Comparison of ENCODE assay signal across 15 cellular contexts in genomic region chr4:93084599-93085305, GRCh38.
DNase-seq lines count a peak whose midpoint lies in the region; TF ChIP-seq lines count a peak whose summit lies in the region.
"Had no signal": no experiment of that assay in that cellular context is flagged by ENCODE, and none has a peak within 500 bp of the region (broad histone marks: within the 10 kb centered on the region; RNA-seq: fewer than 3 reads in every experiment).

No MANE protein-coding gene starts in this region.

- no peak for TF ChIP-seq CTCF in BE2C (IDR thresholded peaks at IDR 0.05; ENCODE audit: low read depth, low read length)
- TF ChIP-seq CTCF in glutamatergic neuron (IDR thresholded peaks at IDR 0.05; ENCODE audit: partially characterized antibody, unreplicated experiment) = no peak
- TF ChIP-seq CTCF in mesothelial cell of epicardium (IDR thresholded peaks at IDR 0.05; ENCODE audit: unreplicated experiment) = no peak

- intact Hi-C loops in activated T-helper 1 cell treated with anti-CD3 and anti-CD28 coated beads, Interleukin-12 subunit alpha, Interleukin-12 subunit beta, Interleukin-2, Interleukin-4 antibody, amounts not matched to agents 30 ng/mL and 10 ng/mL and 1 ng/mL, durations not matched to agents 14 hours and 24 hours and 36 hours (cut with micrococcal nuclease) = no loop called here

- no peaks in the 10 kb centered on the region for H3K9me3 ChIP-seq in BE2C

- no peaks in the 10 kb centered on the region for H3K27me3 ChIP-seq in BE2C

- DNase-seq in BE2C = peak; percentile 3
- peak; percentile 57 for DNase-seq in NCI-H446 treated with DMSO at 0.1 percent for 48 hours (lab: John Stamatoyannopoulos, UW)
- peak; percentile 18 for DNase-seq in glutamatergic neuron
- DNase-seq in mesothelial cell of epicardium (ENCODE audit: low spot score in 2 of 2, unreplicated experiment in 2 of 2) = no peak
- DNase-seq in activated T-helper 1 cell treated with anti-CD3 and anti-CD28 coated beads, Interleukin-12 subunit alpha, Interleukin-12 subunit beta, Interleukin-2, Interleukin-4 antibody, amounts not matched to agents 30 ng/mL and 10 ng/mL and 1 ng/mL, durations not matched to agents 14 hours and 24 hours and 36 hours (ENCODE audit: low spot score) = no peak
- DNase-seq in G401 (ENCODE audit: low spot score) = no peak
- no peak for DNase-seq in COLO668 (lab: John Stamatoyannopoulos, UW; ENCODE audit: unreplicated experiment)
- no peak for DNase-seq in NCI-H226
- DNase-seq: 8988T, C1 segment of cervical spinal cord, NCI-H1092, NCI-H2107, NCI-H82, Right ventricle myocardium superior had no signal

- peaks cover 2% of the 10 kb centered on the region for H3K4me1 Mint-ChIP-seq in glutamatergic neuron (ENCODE audit: low read depth, unreplicated experiment)
- H3K4me1 Mint-ChIP-seq in mesothelial cell of epicardium = peaks cover 34% of the 10 kb centered on the region
- H3K4me1 Mint-ChIP-seq in activated T-helper 1 cell treated with anti-CD3 and anti-CD28 coated beads, Interleukin-12 subunit alpha, Interleukin-12 subunit beta, Interleukin-2, Interleukin-4 antibody, amounts not matched to agents 30 ng/mL and 10 ng/mL and 1 ng/mL, durations not matched to agents 14 hours and 24 hours and 36 hours (ENCODE audit: low read depth) = no peaks in the 10 kb centered on the region

- H3K27me3 Mint-ChIP-seq in glutamatergic neuron (ENCODE audit: unreplicated experiment) (peaks cover 2% of the 10 kb centered on the region), mesothelial cell of epicardium (ENCODE audit: low read depth) (no peaks in the 10 kb centered on the region)
- no peaks in the 10 kb centered on the region for H3K27me3 Mint-ChIP-seq in activated T-helper 1 cell treated with anti-CD3 and anti-CD28 coated beads, Interleukin-12 subunit alpha, Interleukin-12 subunit beta, Interleukin-2, Interleukin-4 antibody, amounts not matched to agents 30 ng/mL and 10 ng/mL and 1 ng/mL, durations not matched to agents 14 hours and 24 hours and 36 hours (ENCODE audit: insufficient read depth)

- in situ Hi-C loops in G401 (cut with HindIII; ENCODE audit: low sequenced_read_pairs) = no loop called here

- no peak overlapping the region for H3K4me3 ChIP-seq in BE2C (ENCODE audit: low read depth, low read length)
- H3K4me3 ChIP-seq: K562 had no signal

- H3K4me3 Mint-ChIP-seq in glutamatergic neuron (ENCODE audit: unreplicated experiment) (no peak overlapping the region), mesothelial cell of epicardium (peak overlapping the region; percentile 7)
- H3K4me3 Mint-ChIP-seq in activated T-helper 1 cell treated with anti-CD3 and anti-CD28 coated beads, Interleukin-12 subunit alpha, Interleukin-12 subunit beta, Interleukin-2, Interleukin-4 antibody, amounts not matched to agents 30 ng/mL and 10 ng/mL and 1 ng/mL, durations not matched to agents 14 hours and 24 hours and 36 hours = no peak overlapping the region

- H3K4me1 ChIP-seq in BE2C = no peaks in the 10 kb centered on the region

- H3K9me3 Mint-ChIP-seq in glutamatergic neuron (ENCODE audit: unreplicated experiment) = no peaks in the 10 kb centered on the region
- peaks cover 5% of the 10 kb centered on the region for H3K9me3 Mint-ChIP-seq in mesothelial cell of epicardium
- no peaks in the 10 kb centered on the region for H3K9me3 Mint-ChIP-seq in activated T-helper 1 cell treated with anti-CD3 and anti-CD28 coated beads, Interleukin-12 subunit alpha, Interleukin-12 subunit beta, Interleukin-2, Interleukin-4 antibody, amounts not matched to agents 30 ng/mL and 10 ng/mL and 1 ng/mL, durations not matched to agents 14 hours and 24 hours and 36 hours

- H3K36me3 ChIP-seq in BE2C = no peaks in the 10 kb centered on the region

- H3K27ac Mint-ChIP-seq in glutamatergic neuron (ENCODE audit: unreplicated experiment) (no peak overlapping the region), mesothelial cell of epicardium (no peak overlapping the region)
- H3K27ac Mint-ChIP-seq in activated T-helper 1 cell treated with anti-CD3 and anti-CD28 coated beads, Interleukin-12 subunit alpha, Interleukin-12 subunit beta, Interleukin-2, Interleukin-4 antibody, amounts not matched to agents 30 ng/mL and 10 ng/mL and 1 ng/mL, durations not matched to agents 14 hours and 24 hours and 36 hours = no peak overlapping the region

- H3K36me3 Mint-ChIP-seq in glutamatergic neuron (ENCODE audit: unreplicated experiment) = no peaks in the 10 kb centered on the region
- H3K36me3 Mint-ChIP-seq in mesothelial cell of epicardium = no peaks in the 10 kb centered on the region
- no peaks in the 10 kb centered on the region for H3K36me3 Mint-ChIP-seq in activated T-helper 1 cell treated with anti-CD3 and anti-CD28 coated beads, Interleukin-12 subunit alpha, Interleukin-12 subunit beta, Interleukin-2, Interleukin-4 antibody, amounts not matched to agents 30 ng/mL and 10 ng/mL and 1 ng/mL, durations not matched to agents 14 hours and 24 hours and 36 hours (ENCODE audit: low read depth)

Comparison
In these comparisons a context has a peak if more than half of its experiments do, and no peak if none do; other contexts are left out.
1. DNase-seq: peak in BE2C (single experiment), NCI-H446 treated with DMSO at 0.1 percent for 48 hours (single experiment) and glutamatergic neuron (single experiment); none in mesothelial cell of epicardium (0 of 2), activated T-helper 1 cell treated with anti-CD3 and anti-CD28 coated beads, Interleukin-12 subunit alpha, Interleukin-12 subunit beta, Interleukin-2, Interleukin-4 antibody, amounts not matched to agents 30 ng/mL and 10 ng/mL and 1 ng/mL, durations not matched to agents 14 hours and 24 hours and 36 hours (single experiment), G401 (single experiment), COLO668 (single experiment) and NCI-H226 (single experiment).